33 cellular contexts compared by ENCODE assay signal in the genomic region with DNA sequence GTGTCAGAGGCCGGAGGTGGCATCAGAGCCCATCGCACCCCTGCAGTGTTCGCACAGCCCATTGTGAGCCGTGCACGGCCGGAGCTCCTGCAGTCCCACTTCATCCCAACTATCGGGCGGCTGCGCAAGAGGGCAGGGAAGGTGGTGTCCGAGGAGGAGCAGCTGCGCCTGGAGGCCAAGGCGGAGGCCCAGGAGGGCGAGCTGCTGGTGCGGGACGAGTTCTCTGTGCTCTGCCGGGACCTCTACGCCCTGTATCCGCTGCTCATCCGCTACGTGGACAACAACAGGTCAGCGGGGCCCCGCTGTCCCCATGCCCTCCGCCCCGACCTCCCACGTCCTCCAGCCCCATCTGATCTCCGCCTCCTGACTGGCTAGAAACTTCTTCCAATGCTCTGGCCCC.
"Had no signal": no experiment of that assay in that cellular context is flagged by ENCODE, and none has a peak within 500 bp of the region (broad histone marks: within the 10 kb centered on the region; RNA-seq: fewer than 3 reads in every experiment).

No MANE protein-coding gene starts in this region.

- H3K9me3 ChIP-seq: adrenal gland, body of pancreas, breast epithelium had no signal

- H3K4me1 Mint-ChIP-seq: activated T-helper 17 cell treated with anti-CD3 and anti-CD28 coated beads, Interleukin-2, amount 50 U/mL, for 72 hours had no signal

- H3K4me3 Mint-ChIP-seq: activated B cell treated with CpG ODN at 0.5 μM for 24 hours; activated CD4-positive, alpha-beta memory T cell treated with anti-CD3 and anti-CD28 coated beads for 36 hours; activated CD4-positive, alpha-beta T cell treated with anti-CD3 and anti-CD28 coated beads, Interleukin-2, amount 10 ng/mL, durations not matched to agents 24 days and 14 days; activated CD8-positive, alpha-beta T cell treated with anti-CD3 and anti-CD28 coated beads for 36 hours; activated naive CD4-positive, alpha-beta T cell treated with anti-CD3 and anti-CD28 coated beads for 36 hours; activated naive CD8-positive, alpha-beta T cell treated with anti-CD3 and anti-CD28 coated beads for 36 hours; activated T-cell treated with anti-CD3 and anti-CD28 coated beads, Interleukin-2, amount 50 U/mL, for 4 hours; activated T-cell treated with anti-CD3 and anti-CD28 coated beads, Interleukin-2, amount 50 U/mL, for 72 hours; activated T-helper 1 cell treated with anti-CD3 and anti-CD28 coated beads, Interleukin-12 subunit alpha, Interleukin-12 subunit beta, Interleukin-2, Interleukin-4 antibody, amounts not matched to agents 30 ng/mL and 10 ng/mL and 1 ng/mL, durations not matched to agents 14 hours and 24 hours and 36 hours; activated T-helper 17 cell treated with anti-CD3 and anti-CD28 coated beads, Interleukin-2, amount 50 U/mL, for 72 hours; T-helper 1 cell treated with Interleukin-12 subunit alpha and Interleukin-12 subunit beta and Interleukin-4 antibody, amounts not matched to agents 30 μg/mL and 1 μg/mL, for 36 hours; T-helper 2 cell treated with Interferon-gamma antibody and Interleukin-4, amounts not matched to agents 5 μg/mL and 100 μg/mL, for 36 hours had no signal

- H3K36me3 ChIP-seq: adrenal gland, brain microvascular endothelial cell, breast epithelium had no signal

- H3K4me3 ChIP-seq: adrenal gland, body of pancreas, breast epithelium had no signal

- ATAC-seq: activated CD8-positive, alpha-beta T cell treated with anti-CD3 and anti-CD28 coated beads for 36 hours; activated naive CD4-positive, alpha-beta T cell treated with anti-CD3 and anti-CD28 coated beads, Interleukin-2, amount 50 U/mL, for 72 hours; activated T-cell treated with anti-CD3 and anti-CD28 coated beads, Interleukin-2, amount 50 U/mL, for 4 hours; activated T-cell treated with anti-CD3 and anti-CD28 coated beads, Interleukin-2, amount 50 U/mL, for 72 hours; activated T-helper 17 cell treated with anti-CD3 and anti-CD28 coated beads, Interleukin-2, amount 50 U/mL, for 72 hours; body of pancreas had no signal

- H3K27me3 ChIP-seq: adrenal gland, body of pancreas, brain microvascular endothelial cell had no signal

- H3K9me3 Mint-ChIP-seq: activated B cell treated with CpG ODN at 0.5 μM for 24 hours; activated CD4-positive, alpha-beta memory T cell treated with anti-CD3 and anti-CD28 coated beads for 36 hours; activated CD4-positive, alpha-beta T cell treated with anti-CD3 and anti-CD28 coated beads, Interleukin-2, amount 10 ng/mL, durations not matched to agents 24 days and 14 days; activated CD8-positive, alpha-beta T cell treated with anti-CD3 and anti-CD28 coated beads for 36 hours; activated naive CD4-positive, alpha-beta T cell treated with anti-CD3 and anti-CD28 coated beads for 36 hours; activated naive CD4-positive, alpha-beta T cell treated with anti-CD3 and anti-CD28 coated beads, Interleukin-2, amount 50 U/mL, for 72 hours; activated naive CD8-positive, alpha-beta T cell treated with anti-CD3 and anti-CD28 coated beads for 36 hours; activated T-cell treated with anti-CD3 and anti-CD28 coated beads, Interleukin-2, amount 50 U/mL, for 4 hours; activated T-cell treated with anti-CD3 and anti-CD28 coated beads, Interleukin-2, amount 50 U/mL, for 72 hours; activated T-helper 1 cell treated with anti-CD3 and anti-CD28 coated beads, Interleukin-12 subunit alpha, Interleukin-12 subunit beta, Interleukin-2, Interleukin-4 antibody, amounts not matched to agents 30 ng/mL and 10 ng/mL and 1 ng/mL, durations not matched to agents 14 hours and 24 hours and 36 hours; activated T-helper 17 cell treated with anti-CD3 and anti-CD28 coated beads, Interleukin-2, amount 50 U/mL, for 72 hours; T-helper 1 cell treated with Interleukin-12 subunit alpha and Interleukin-12 subunit beta and Interleukin-4 antibody, amounts not matched to agents 30 μg/mL and 1 μg/mL, for 36 hours; T-helper 2 cell treated with Interferon-gamma antibody and Interleukin-4, amounts not matched to agents 5 μg/mL and 100 μg/mL, for 36 hours had no signal

- DNase-seq: activated B cell treated with CpG ODN at 0.5 μM for 24 hours; activated CD4-positive, alpha-beta memory T cell treated with anti-CD3 and anti-CD28 coated beads for 36 hours; activated CD4-positive, alpha-beta T cell treated with anti-CD3 and anti-CD28 coated beads for 4 hours; activated CD4-positive, alpha-beta T cell treated with anti-CD3 and anti-CD28 coated beads, Interleukin-2, amount 10 ng/mL, durations not matched to agents 24 days and 14 days; activated CD4-positive, alpha-beta T cell treated with anti-CD3 and anti-CD28 coated beads, Interleukin-2, amount 50 U/mL, for 1 hour; activated CD4-positive, alpha-beta T cell treated with anti-CD3 and anti-CD28 coated beads, Interleukin-2, amount 50 U/mL, for 4 hours; activated CD4-positive, CD25-positive, alpha-beta regulatory T cell treated with anti-CD3 and anti-CD28 coated beads, Interleukin-2, amount 50 U/mL, for 72 hours; activated CD8-positive, alpha-beta memory T cell treated with anti-CD3 and anti-CD28 coated beads, Interleukin-2, amount 50 U/mL, for 4 hours; activated CD8-positive, alpha-beta T cell treated with anti-CD3 and anti-CD28 coated beads for 36 hours; activated effector memory CD4-positive, alpha-beta T cell treated with anti-CD3 and anti-CD28 coated beads, Interleukin-2, amount 50 U/mL, for 16 hours; activated gamma-delta T cell treated with Interleukin-2 at 50 U/mL for 16 hours; activated naive CD4-positive, alpha-beta T cell; activated naive CD4-positive, alpha-beta T cell treated with anti-CD3 and anti-CD28 coated beads for 36 hours; activated naive CD4-positive, alpha-beta T cell treated with anti-CD3 and anti-CD28 coated beads, Interleukin-2, amount 50 U/mL, for 16 hours; activated naive CD8-positive, alpha-beta T cell treated with anti-CD3 and anti-CD28 coated beads for 36 hours; activated T-cell treated with anti-CD3 and anti-CD28 coated beads for 4 hours; activated T-cell treated with anti-CD3 and anti-CD28 coated beads, Interleukin-2, amount 50 U/mL, for 1 hour; activated T-cell treated with anti-CD3 and anti-CD28 coated beads, Interleukin-2, amount 50 U/mL, for 4 hours; activated T-cell treated with anti-CD3 and anti-CD28 coated beads, Interleukin-2, amount 50 U/mL, for 72 hours; adrenal gland; amniotic stem cell; body of pancreas; brain microvascular endothelial cell; central memory CD4-positive, alpha-beta T cell; T-helper 2 cell; T-helper 9 cell had no signal

- H3K27ac Mint-ChIP-seq: activated B cell treated with CpG ODN at 0.5 μM for 24 hours; activated CD4-positive, alpha-beta memory T cell treated with anti-CD3 and anti-CD28 coated beads for 36 hours; activated CD4-positive, alpha-beta T cell treated with anti-CD3 and anti-CD28 coated beads, Interleukin-2, amount 10 ng/mL, durations not matched to agents 24 days and 14 days; activated CD8-positive, alpha-beta T cell treated with anti-CD3 and anti-CD28 coated beads for 36 hours; activated naive CD4-positive, alpha-beta T cell treated with anti-CD3 and anti-CD28 coated beads for 36 hours; activated naive CD4-positive, alpha-beta T cell treated with anti-CD3 and anti-CD28 coated beads, Interleukin-2, amount 50 U/mL, for 72 hours; activated naive CD8-positive, alpha-beta T cell treated with anti-CD3 and anti-CD28 coated beads for 36 hours; activated T-cell treated with anti-CD3 and anti-CD28 coated beads, Interleukin-2, amount 50 U/mL, for 72 hours; activated T-helper 1 cell treated with anti-CD3 and anti-CD28 coated beads, Interleukin-12 subunit alpha, Interleukin-12 subunit beta, Interleukin-2, Interleukin-4 antibody, amounts not matched to agents 30 ng/mL and 10 ng/mL and 1 ng/mL, durations not matched to agents 14 hours and 24 hours and 36 hours; activated T-helper 17 cell treated with anti-CD3 and anti-CD28 coated beads, Interleukin-2, amount 50 U/mL, for 72 hours; T-helper 1 cell treated with Interleukin-12 subunit alpha and Interleukin-12 subunit beta and Interleukin-4 antibody, amounts not matched to agents 30 μg/mL and 1 μg/mL, for 36 hours; T-helper 2 cell treated with Interferon-gamma antibody and Interleukin-4, amounts not matched to agents 5 μg/mL and 100 μg/mL, for 36 hours had no signal

- H3K27me3 Mint-ChIP-seq: activated B cell treated with CpG ODN at 0.5 μM for 24 hours; activated CD4-positive, alpha-beta memory T cell treated with anti-CD3 and anti-CD28 coated beads for 36 hours; activated CD4-positive, alpha-beta T cell treated with anti-CD3 and anti-CD28 coated beads, Interleukin-2, amount 10 ng/mL, durations not matched to agents 24 days and 14 days; activated CD8-positive, alpha-beta T cell treated with anti-CD3 and anti-CD28 coated beads for 36 hours; activated T-helper 17 cell treated with anti-CD3 and anti-CD28 coated beads, Interleukin-2, amount 50 U/mL, for 72 hours had no signal

- H3K4me1 ChIP-seq: adrenal gland, breast epithelium had no signal

- H3K27ac ChIP-seq: adrenal gland, body of pancreas, brain microvascular endothelial cell, breast epithelium, VCaP had no signal

- H3K36me3 Mint-ChIP-seq: activated CD4-positive, alpha-beta memory T cell treated with anti-CD3 and anti-CD28 coated beads for 36 hours; activated naive CD4-positive, alpha-beta T cell treated with anti-CD3 and anti-CD28 coated beads, Interleukin-2, amount 50 U/mL, for 72 hours; activated naive CD8-positive, alpha-beta T cell treated with anti-CD3 and anti-CD28 coated beads for 36 hours had no signal
